20 cellular contexts compared by ENCODE assay signal in genomic region chr9:114693248-114693895, GRCh38. TPM values are rescaled to one million over a fixed set of nuclear protein-coding genes. Genes with fewer than 3 reads are reported as not detected.
DNase-seq lines count a peak whose midpoint lies in the region; ATAC-seq lines count a peak whose summit lies in the region.
"Had no signal": no experiment of that assay in that cellular context is flagged by ENCODE, and none has a peak within 500 bp of the region (broad histone marks: within the 10 kb centered on the region; RNA-seq: fewer than 3 reads in every experiment).

No MANE protein-coding gene starts in this region.

- CTCF ChIA-PET in activated CD4-positive, alpha-beta memory T cell treated with anti-CD3 and anti-CD28 coated beads, Interleukin-2, amount 10 ng/mL, durations not matched to agents 7 days and 5 days (lab: Charles Lee): interaction anchor here (2.7 to 9.4 kb wide), 3 partner anchors 12 to 25 kb away, joined by 15 to 56 read pairs (median 51); partner anchors contain the start of gene TEX48

- peak overlapping the region; percentile 38 for H3K27ac Mint-ChIP-seq in T-helper 2 cell treated with Interferon-gamma antibody and Interleukin-4, amounts not matched to agents 5 μg/mL and 100 μg/mL, for 36 hours
- H3K27ac Mint-ChIP-seq in activated CD4-positive, alpha-beta memory T cell treated with anti-CD3 and anti-CD28 coated beads, Interleukin-2, amount 10 ng/mL, durations not matched to agents 7 days and 5 days: peak overlapping the region; percentile 93
- H3K27ac Mint-ChIP-seq: activated T-cell treated with anti-CD3 and anti-CD28 coated beads, Interleukin-2, amount 50 U/mL, for 72 hours had no signal

- H3K36me3 Mint-ChIP-seq in T-helper 2 cell treated with Interferon-gamma antibody and Interleukin-4, amounts not matched to agents 5 μg/mL and 100 μg/mL, for 36 hours (ENCODE audit: low read depth): peaks cover 34% of the 10 kb centered on the region
- peaks cover 33% of the 10 kb centered on the region for H3K36me3 Mint-ChIP-seq in activated CD4-positive, alpha-beta memory T cell treated with anti-CD3 and anti-CD28 coated beads, Interleukin-2, amount 10 ng/mL, durations not matched to agents 7 days and 5 days (ENCODE audit: low read depth)

- DNase-seq in T-helper 2 cell treated with Interferon-gamma antibody and Interleukin-4, amounts not matched to agents 5 μg/mL and 100 μg/mL, for 36 hours (ENCODE audit: low spot score): no peak
- DNase-seq in T-helper 2 cell: no peak
- peak; percentile 32 for DNase-seq in HuH-7 (ENCODE audit: low spot score)
- DNase-seq in activated CD4-positive, alpha-beta memory T cell treated with anti-CD3 and anti-CD28 coated beads, Interleukin-2, amount 10 ng/mL, durations not matched to agents 7 days and 5 days: no peak
- DNase-seq in islet precursor cell: peak; percentile 67
- DNase-seq in NCI-H82 (lab: John Stamatoyannopoulos, UW): no peak
- DNase-seq in NCI-H446 treated with DMSO at 0.1 percent for 48 hours (lab: John Stamatoyannopoulos, UW): no peak
- DNase-seq: activated T-cell treated with anti-CD3 and anti-CD28 coated beads, Interleukin-2, amount 50 U/mL, for 72 hours; C1 segment of cervical spinal cord; caudate nucleus; dorsolateral prefrontal cortex; erythroblast; GOT3; NCI-H1417 treated with DMSO at 0.1 percent for 48 hours; NCI-H2227 treated with DMSO at 0.1 percent for 48 hours; retina; testis had no signal

- H3K27me3 Mint-ChIP-seq in T-helper 2 cell treated with Interferon-gamma antibody and Interleukin-4, amounts not matched to agents 5 μg/mL and 100 μg/mL, for 36 hours (ENCODE audit: low read depth): peaks cover 11% of the 10 kb centered on the region
- peaks cover 28% of the 10 kb centered on the region for H3K27me3 Mint-ChIP-seq in activated CD4-positive, alpha-beta memory T cell treated with anti-CD3 and anti-CD28 coated beads, Interleukin-2, amount 10 ng/mL, durations not matched to agents 7 days and 5 days

- POLR2A ChIA-PET in activated CD4-positive, alpha-beta memory T cell treated with anti-CD3 and anti-CD28 coated beads, Interleukin-2, amount 10 ng/mL, durations not matched to agents 7 days and 5 days (lab: Charles Lee): interaction anchor here (0.9 to 14.5 kb wide), 6 partner anchors 8 to 236 kb away, joined by 3 to 418 read pairs (median 84); partner anchors contain the start of gene TNFSF8

- no peak overlapping the region for H3K4me3 Mint-ChIP-seq in T-helper 2 cell treated with Interferon-gamma antibody and Interleukin-4, amounts not matched to agents 5 μg/mL and 100 μg/mL, for 36 hours
- no peak overlapping the region for H3K4me3 Mint-ChIP-seq in activated CD4-positive, alpha-beta memory T cell treated with anti-CD3 and anti-CD28 coated beads, Interleukin-2, amount 10 ng/mL, durations not matched to agents 7 days and 5 days

- H3K4me1 Mint-ChIP-seq in T-helper 2 cell treated with Interferon-gamma antibody and Interleukin-4, amounts not matched to agents 5 μg/mL and 100 μg/mL, for 36 hours (ENCODE audit: low read depth): peaks cover 85% of the 10 kb centered on the region
- H3K4me1 Mint-ChIP-seq in activated CD4-positive, alpha-beta memory T cell treated with anti-CD3 and anti-CD28 coated beads, Interleukin-2, amount 10 ng/mL, durations not matched to agents 7 days and 5 days: peaks cover 95% of the 10 kb centered on the region

- ATAC-seq in HG02885 (IDR thresholded peaks at IDR 0.05; ENCODE audit: poor library complexity, unreplicated experiment): no peak
- ATAC-seq: activated T-cell treated with anti-CD3 and anti-CD28 coated beads, Interleukin-2, amount 50 U/mL, for 72 hours; GM12878 had no signal

- peaks cover under 1% of the 10 kb centered on the region for H3K9me3 Mint-ChIP-seq in T-helper 2 cell treated with Interferon-gamma antibody and Interleukin-4, amounts not matched to agents 5 μg/mL and 100 μg/mL, for 36 hours
- peaks cover 3% of the 10 kb centered on the region for H3K9me3 Mint-ChIP-seq in activated CD4-positive, alpha-beta memory T cell treated with anti-CD3 and anti-CD28 coated beads, Interleukin-2, amount 10 ng/mL, durations not matched to agents 7 days and 5 days
- H3K9me3 Mint-ChIP-seq: activated T-cell treated with anti-CD3 and anti-CD28 coated beads, Interleukin-2, amount 50 U/mL, for 72 hours had no signal

RNA-seq across cellular contexts. Expression of gene TEX48, which starts 11.4 kb away (rescaled TPM):
- total RNA-seq in activated CD4-positive, alpha-beta memory T cell treated with anti-CD3 and anti-CD28 coated beads, Interleukin-2, amount 10 ng/mL, durations not matched to agents 7 days and 5 days: 1 to 10 TPM in 1 of 2 experiments, under 1 TPM in 1; 0.48 to 1.5 TPM
- total RNA-seq: dorsolateral prefrontal cortex, frontal cortex, GM12878 had no signal

RNA-seq across cellular contexts. Expression of gene TEX53, which starts 35.8 kb away (rescaled TPM):
- total RNA-seq in activated CD4-positive, alpha-beta memory T cell treated with anti-CD3 and anti-CD28 coated beads, Interleukin-2, amount 10 ng/mL, durations not matched to agents 7 days and 5 days: not detected
- total RNA-seq: activated T-cell treated with anti-CD3 and anti-CD28 coated beads, Interleukin-2, amount 50 U/mL, for 72 hours; dorsolateral prefrontal cortex; frontal cortex; GM12878 had no signal

Comparison
In these comparisons a context has a peak if more than half of its experiments do, and no peak if none do; other contexts are left out.
1. DNase-seq: peak in HuH-7 (single experiment) and islet precursor cell (single experiment); none in T-helper 2 cell treated with Interferon-gamma antibody and Interleukin-4, amounts not matched to agents 5 μg/mL and 100 μg/mL, for 36 hours (single experiment), T-helper 2 cell (0 of 5), activated CD4-positive, alpha-beta memory T cell treated with anti-CD3 and anti-CD28 coated beads, Interleukin-2, amount 10 ng/mL, durations not matched to agents 7 days and 5 days (single experiment), NCI-H82 (single experiment) and NCI-H446 treated with DMSO at 0.1 percent for 48 hours (single experiment).